In genomic region chr2:63494100-63494499, GRCh38 we compare ENCODE assay signal across 31 cellular contexts.
"Had no signal": no experiment of that assay in that cellular context is flagged by ENCODE, and none has a peak within 500 bp of the region (broad histone marks: within the 10 kb centered on the region; RNA-seq: fewer than 3 reads in every experiment).

No MANE protein-coding gene starts in this region.

- H3K27me3 Mint-ChIP-seq: naive B cell; naive thymus-derived CD8-positive, alpha-beta T cell; natural killer cell treated with Interleukin-12 subunit alpha and Interleukin-12 subunit beta and Interleukin-15 and Interleukin-18, amount 100 ng/mL, for 72 hours; progenitor cell of endocrine pancreas; stimulated activated memory B cell treated with anti-CD40 and anti-IgM and Interleukin-4, amounts not matched to agents 10 μg/mL and 1 μg/mL and 100 μg/mL, for 72 hours; stimulated activated naive CD8-positive, alpha-beta T cell treated with anti-CD3 and anti-CD28 coated beads, Interleukin-15, amount 100 ng/mL, for 72 hours; type B pancreatic cell had no signal

- H3K27me3 ChIP-seq: neutrophil, pancreas, spleen, thyroid gland, tibial nerve, upper lobe of right lung, vagina had no signal

- H3K27ac ChIP-seq: neutrophil, pancreas, psoas muscle, skin epidermis, spleen, thoracic aorta, thyroid gland, tibial nerve, upper lobe of right lung, vagina had no signal

- H3K9me3 ChIP-seq: neutrophil, pancreas, psoas muscle, spleen, thoracic aorta, thyroid gland, tibial nerve, upper lobe of right lung, vagina had no signal

- H3K9me3 Mint-ChIP-seq: natural killer cell treated with Interleukin-12 subunit alpha and Interleukin-12 subunit beta and Interleukin-15 and Interleukin-18, amount 100 ng/mL, for 72 hours; nephron progenitor cell; stimulated activated naive CD8-positive, alpha-beta T cell treated with anti-CD3 and anti-CD28 coated beads, Interleukin-15, amount 100 ng/mL, for 72 hours; type B pancreatic cell had no signal

- H3K4me3 ChIP-seq: pancreas, psoas muscle, skin epidermis, smooth muscle cell, spleen, thoracic aorta, thyroid gland, tibial nerve, upper lobe of right lung, vagina had no signal

- H3K4me3 Mint-ChIP-seq: naive thymus-derived CD8-positive, alpha-beta T cell; natural killer cell treated with Interleukin-12 subunit alpha and Interleukin-12 subunit beta and Interleukin-15 and Interleukin-18, amount 100 ng/mL, for 72 hours; nephron progenitor cell; neural crest cell; stimulated activated memory B cell treated with anti-CD40 and anti-IgM and Interleukin-4, amounts not matched to agents 10 μg/mL and 1 μg/mL and 100 μg/mL, for 72 hours; stimulated activated naive CD8-positive, alpha-beta T cell treated with anti-CD3 and anti-CD28 coated beads, Interleukin-15, amount 100 ng/mL, for 72 hours; type B pancreatic cell had no signal

- H3K4me2 ChIP-seq: smooth muscle cell had no signal

- ATAC-seq: naive thymus-derived CD8-positive, alpha-beta T cell; natural killer cell treated with Interleukin-12 subunit alpha and Interleukin-12 subunit beta and Interleukin-15 and Interleukin-18, amount 100 ng/mL, for 72 hours; pancreas; psoas muscle; right cardiac atrium; sciatic nerve; stimulated activated memory B cell treated with anti-CD40 and anti-IgM and Interleukin-4, amounts not matched to agents 10 μg/mL and 1 μg/mL and 100 μg/mL, for 72 hours; stimulated activated naive CD8-positive, alpha-beta T cell treated with anti-CD3 and anti-CD28 coated beads, Interleukin-15, amount 100 ng/mL, for 72 hours; stimulated activated naive CD8-positive, alpha-beta T cell treated with anti-CD3 and anti-CD28 coated beads, Interleukin-15, Interleukin-2, amounts not matched to agents 100 U/mL and 50 U/mL, for 24 hours; upper lobe of right lung had no signal

- H3K36me3 ChIP-seq: neutrophil, pancreas, spleen, thoracic aorta, thyroid gland, upper lobe of right lung, vagina had no signal

- H3K4me1 ChIP-seq: pancreas, psoas muscle, spleen, thyroid gland, tibial nerve, upper lobe of right lung, vagina had no signal

- H3K4me1 Mint-ChIP-seq: nephron progenitor cell; neural crest cell; stimulated activated naive CD8-positive, alpha-beta T cell treated with anti-CD3 and anti-CD28 coated beads, Interleukin-15, amount 100 ng/mL, for 72 hours had no signal

- H3K36me3 Mint-ChIP-seq: type B pancreatic cell had no signal

- DNase-seq: naive B cell; naive thymus-derived CD8-positive, alpha-beta T cell; nephron progenitor cell; nucleus accumbens; pancreas; posterior cingulate gyrus; psoas muscle; spleen; stimulated activated CD4-positive, alpha-beta T cell treated with anti-CD3 and anti-CD28 coated beads, Interleukin-12 subunit alpha, Interleukin-12 subunit beta, amount 100 ng/mL, for 4 hours; stimulated activated CD4-positive, alpha-beta T cell treated with anti-CD3 and anti-CD28 coated beads, Interleukin-1b, Interleukin-23, amount 100 ng/mL, for 48 hours; stimulated activated CD4-positive, alpha-beta T cell treated with anti-CD3 and anti-CD28 coated beads, Interleukin-4, amount 100 ng/mL, for 1 hour; stimulated activated CD4-positive, alpha-beta T cell treated with anti-CD3 and anti-CD28 coated beads, Interleukin-4, amount 100 ng/mL, for 4 hours; stimulated activated CD8-positive, alpha-beta memory T cell treated with anti-CD3 and anti-CD28 coated beads, Interleukin-4, amount 100 ng/mL, for 48 hours; stimulated activated naive CD4-positive, alpha-beta T cell; stimulated activated naive CD8-positive, alpha-beta T cell treated with anti-CD3 and anti-CD28 coated beads, Interleukin-15, amount 100 ng/mL, for 72 hours; stimulated activated naive CD8-positive, alpha-beta T cell treated with anti-CD3 and anti-CD28 coated beads, Interleukin-15, Interleukin-2, amounts not matched to agents 100 U/mL and 50 U/mL, for 24 hours; thyroid gland; upper lobe of right lung had no signal

- H3K27ac Mint-ChIP-seq: natural killer cell treated with Interleukin-12 subunit alpha and Interleukin-12 subunit beta and Interleukin-15 and Interleukin-18, amount 100 ng/mL, for 72 hours; nephron progenitor cell; progenitor cell of endocrine pancreas; stimulated activated memory B cell treated with anti-CD40 and anti-IgM and Interleukin-4, amounts not matched to agents 10 μg/mL and 1 μg/mL and 100 μg/mL, for 72 hours; stimulated activated naive CD8-positive, alpha-beta T cell treated with anti-CD3 and anti-CD28 coated beads, Interleukin-15, amount 100 ng/mL, for 72 hours; type B pancreatic cell had no signal
